Comparison of ENCODE assay signal across 10 cellular contexts in genomic region chr5:67350185-67350584, GRCh38.
DNase-seq lines count a peak whose midpoint lies in the region; ATAC-seq and TF ChIP-seq lines count a peak whose summit lies in the region.
"Had no signal": no experiment of that assay in that cellular context is flagged by ENCODE, and none has a peak within 500 bp of the region (broad histone marks: within the 10 kb centered on the region; RNA-seq: fewer than 3 reads in every experiment).

No MANE protein-coding gene starts in this region.

- intact Hi-C loops in lower lobe of right lung (cut with DNase I) = no loop called here
- intact Hi-C loops in right lobe of liver (cut with DNase I) = no loop called here

- peaks cover 0 to 4% (median 1%) of the 10 kb centered on the region in 3 donors for H3K36me3 Mint-ChIP-seq in CD8-positive, alpha-beta memory T cell

- no peaks in the 10 kb centered on the region for H3K27me3 ChIP-seq in CD8-positive, alpha-beta memory T cell (ENCODE audit: insufficient read depth, low read length, poor library complexity, severe bottlenecking)
- H3K27me3 ChIP-seq in lower lobe of right lung (ENCODE audit: low read depth) = no peaks in the 10 kb centered on the region
- H3K27me3 ChIP-seq in right lobe of liver = no peaks in the 10 kb centered on the region
- H3K27me3 ChIP-seq: foreskin keratinocyte had no signal

- H3K4me3 Mint-ChIP-seq in CD8-positive, alpha-beta memory T cell = peak overlapping the region; percentile 63 to 90 (median 81)

- CTCF ChIA-PET in CD8-positive, alpha-beta memory T cell (lab: Charles Lee) = no interaction called here

- TF ChIP-seq CTCF in lower lobe of right lung (IDR thresholded peaks at IDR 0.05) = no peak
- no peak for TF ChIP-seq CTCF in right lobe of liver (IDR thresholded peaks at IDR 0.05)

- peaks cover 19 to 24% (median 21%) of the 10 kb centered on the region in 3 donors for H3K4me1 Mint-ChIP-seq in CD8-positive, alpha-beta memory T cell

- no peak for DNase-seq in CD8-positive, alpha-beta memory T cell
- DNase-seq in RPMI8226 (peak; percentile 47), lower lobe of right lung (no peak), NCI-H345 (lab: John Stamatoyannopoulos, UW) (no peak), right lobe of liver (no peak)
- DNase-seq: foreskin keratinocyte, substantia nigra had no signal

- no peaks in the 10 kb centered on the region for H3K9me3 Mint-ChIP-seq in CD8-positive, alpha-beta memory T cell

- ATAC-seq in lower lobe of right lung (no peak), GM18505 (IDR thresholded peaks at IDR 0.05; ENCODE audit: unreplicated experiment) (no peak), right lobe of liver (no peak)
- ATAC-seq: foreskin keratinocyte had no signal

- H3K9me3 ChIP-seq in CD8-positive, alpha-beta memory T cell (ENCODE audit: low read length) = no peaks in the 10 kb centered on the region
- H3K9me3 ChIP-seq in KOPT-K1 (ENCODE audit: insufficient read depth, low read length, poor library complexity, severe bottlenecking) = peaks cover 2% of the 10 kb centered on the region
- H3K9me3 ChIP-seq in lower lobe of right lung = no peaks in the 10 kb centered on the region
- no peaks in the 10 kb centered on the region for H3K9me3 ChIP-seq in right lobe of liver

- no peaks in the 10 kb centered on the region for H3K36me3 ChIP-seq in CD8-positive, alpha-beta memory T cell (ENCODE audit: insufficient read depth, low read length)
- H3K36me3 ChIP-seq in KOPT-K1 (ENCODE audit: insufficient read depth, low read length) (no peaks in the 10 kb centered on the region), lower lobe of right lung (no peaks in the 10 kb centered on the region), right lobe of liver (no peaks in the 10 kb centered on the region)

- TF ChIP-seq POLR2A in GM18505 (IDR thresholded peaks at IDR 0.05; ENCODE audit: borderline replicate concordance, extremely low read depth, insufficient read depth, insufficient read length) (no peak), right lobe of liver (IDR thresholded peaks at IDR 0.05) (no peak)

- H3K27ac ChIP-seq in CD8-positive, alpha-beta memory T cell (ENCODE audit: low read depth, low read length) = no peak overlapping the region
- H3K27ac ChIP-seq in KOPT-K1 (ENCODE audit: low read depth, low read length, poor library complexity, severe bottlenecking) (peak overlapping the region; percentile 74), lower lobe of right lung (peak overlapping the region; percentile 42), right lobe of liver (no peak overlapping the region)
- H3K27ac ChIP-seq: foreskin keratinocyte, VCaP had no signal

- peak overlapping the region in 5 of 8 donors; percentile 35 to 80 (median 51) for H3K27ac Mint-ChIP-seq in CD8-positive, alpha-beta memory T cell

- WGBS in right lobe of liver (ENCODE audit: insufficient coverage, low coverage, low lambda C conversion rate, missing lambda C conversion rate) = 57% methylated on average over 5 of the region's 5 CpGs

- peak overlapping the region; percentile 56 for H3K4me3 ChIP-seq in CD8-positive, alpha-beta memory T cell (ENCODE audit: low read length)
- H3K4me3 ChIP-seq in lower lobe of right lung (no peak overlapping the region), right lobe of liver (no peak overlapping the region)

- H3K27me3 Mint-ChIP-seq in CD8-positive, alpha-beta memory T cell = peaks cover 0 to 1% of the 10 kb centered on the region in 2 donors

- peaks cover 8% of the 10 kb centered on the region for H3K4me1 ChIP-seq in CD8-positive, alpha-beta memory T cell (ENCODE audit: insufficient read depth, low read length)
- H3K4me1 ChIP-seq in lower lobe of right lung (peaks cover 22% of the 10 kb centered on the region), right lobe of liver (no peaks in the 10 kb centered on the region)

- POLR2A ChIA-PET in CD8-positive, alpha-beta memory T cell (lab: Charles Lee) = no interaction called here

Comparison
In these comparisons a context has a peak if more than half of its experiments do, and no peak if none do; other contexts are left out.
1. H3K27ac ChIP-seq: peak in KOPT-K1 (single experiment) and lower lobe of right lung (single experiment); none in CD8-positive, alpha-beta memory T cell (single experiment) and right lobe of liver (0 of 3).